8 cellular contexts compared by ENCODE assay signal in genomic region chr11:124740277-124740882, GRCh38. TPM values are rescaled to one million over a fixed set of nuclear protein-coding genes. Genes with fewer than 3 reads are reported as not detected.
DNase-seq lines count a peak whose midpoint lies in the region; ATAC-seq and TF ChIP-seq lines count a peak whose summit lies in the region.

No MANE protein-coding gene starts in this region.

- peaks cover 2% of the 10 kb centered on the region for H3K36me3 Mint-ChIP-seq in activated T-helper 1 cell treated with anti-CD3 and anti-CD28 coated beads, Interleukin-12 subunit alpha, Interleukin-12 subunit beta, Interleukin-2, Interleukin-4 antibody, amounts not matched to agents 30 ng/mL and 10 ng/mL and 1 ng/mL, durations not matched to agents 14 hours and 24 hours and 36 hours (ENCODE audit: low read depth)

- H3K27ac Mint-ChIP-seq in activated T-helper 1 cell treated with anti-CD3 and anti-CD28 coated beads, Interleukin-12 subunit alpha, Interleukin-12 subunit beta, Interleukin-2, Interleukin-4 antibody, amounts not matched to agents 30 ng/mL and 10 ng/mL and 1 ng/mL, durations not matched to agents 14 hours and 24 hours and 36 hours, result peak overlapping the region; percentile 54

- DNase-seq in SIG-M5 treated with dmso at 0.1 percent for 504 hours (lab: John Stamatoyannopoulos, UW; ENCODE audit: unreplicated experiment) (peak; percentile 59), SIG-M5 (lab: John Stamatoyannopoulos, UW) (no peak), NT2/D1 (ENCODE audit: low read depth, low spot score) (no peak), cardiac muscle cell (ENCODE audit: low read depth in 1 of 2, low spot score in 1 of 2) (no peak), sigmoid colon (no peak), amniotic stem cell (lab: John Stamatoyannopoulos, UW) (no peak)
- DNase-seq in activated T-helper 1 cell treated with anti-CD3 and anti-CD28 coated beads, Interleukin-12 subunit alpha, Interleukin-12 subunit beta, Interleukin-2, Interleukin-4 antibody, amounts not matched to agents 30 ng/mL and 10 ng/mL and 1 ng/mL, durations not matched to agents 14 hours and 24 hours and 36 hours (ENCODE audit: low spot score), result peak; percentile 30

- H3K9me3 ChIP-seq in NT2/D1 (ENCODE audit: insufficient read depth, low read length), result no peaks in the 10 kb centered on the region
- no peaks in the 10 kb centered on the region for H3K9me3 ChIP-seq in cardiac muscle cell (ENCODE audit: low read depth)
- no peaks in the 10 kb centered on the region for H3K9me3 ChIP-seq in sigmoid colon

- H3K27ac ChIP-seq in cardiac muscle cell (no peak overlapping the region), sigmoid colon (peak overlapping the region in 1 of 4 donors; percentile 41)

- H3K27me3 Mint-ChIP-seq in activated T-helper 1 cell treated with anti-CD3 and anti-CD28 coated beads, Interleukin-12 subunit alpha, Interleukin-12 subunit beta, Interleukin-2, Interleukin-4 antibody, amounts not matched to agents 30 ng/mL and 10 ng/mL and 1 ng/mL, durations not matched to agents 14 hours and 24 hours and 36 hours (ENCODE audit: insufficient read depth), result peaks cover 39% of the 10 kb centered on the region

- H3K9ac ChIP-seq in NT2/D1 (ENCODE audit: insufficient read length, low read depth), result peak overlapping the region; percentile 62

- H3K4me1 ChIP-seq in NT2/D1 (ENCODE audit: insufficient read depth, insufficient read length) (peaks cover 5% of the 10 kb centered on the region), cardiac muscle cell (ENCODE audit: low read depth) (peaks cover under 1% of the 10 kb centered on the region), sigmoid colon (peaks cover 0 to 19% (median 18%) of the 10 kb centered on the region in 4 donors)

- H3K27me3 ChIP-seq in NT2/D1 (ENCODE audit: insufficient read depth, insufficient read length) (peaks cover 85% of the 10 kb centered on the region), cardiac muscle cell (peaks cover 95% of the 10 kb centered on the region), sigmoid colon (peaks cover 17 to 69% (median 44%) of the 10 kb centered on the region in 3 donors)

- TF ChIP-seq CTCF in cardiac muscle cell (IDR thresholded peaks at IDR 0.05; ENCODE audit: low read depth, low read length), result peak; percentile 49
- TF ChIP-seq CTCF in sigmoid colon (IDR thresholded peaks at IDR 0.05), result peak in 2 of 4 experiments; percentile 7 to 17

- ATAC-seq in HG02981 (IDR thresholded peaks at IDR 0.05; ENCODE audit: unreplicated experiment), result peak; percentile 47

- TF ChIP-seq EP300 in sigmoid colon (IDR thresholded peaks at IDR 0.05), result no peak

- no peak for TF ChIP-seq POLR2A in sigmoid colon (IDR thresholded peaks at IDR 0.05)

- intact Hi-C loops in activated T-helper 1 cell treated with anti-CD3 and anti-CD28 coated beads, Interleukin-12 subunit alpha, Interleukin-12 subunit beta, Interleukin-2, Interleukin-4 antibody, amounts not matched to agents 30 ng/mL and 10 ng/mL and 1 ng/mL, durations not matched to agents 14 hours and 24 hours and 36 hours (cut with micrococcal nuclease), result loop anchor here (1.0 to 10.0 kb wide), 4 partner anchors 23 to 1676 kb away; partner anchors contain the start of genes HSPA8, SIAE and SPA17
- intact Hi-C loops in sigmoid colon (cut with DNase I), result no loop called here

- H3K4me1 Mint-ChIP-seq in activated T-helper 1 cell treated with anti-CD3 and anti-CD28 coated beads, Interleukin-12 subunit alpha, Interleukin-12 subunit beta, Interleukin-2, Interleukin-4 antibody, amounts not matched to agents 30 ng/mL and 10 ng/mL and 1 ng/mL, durations not matched to agents 14 hours and 24 hours and 36 hours (ENCODE audit: low read depth), result peaks cover 25% of the 10 kb centered on the region

- WGBS in sigmoid colon, 2 donors, result 2% methylated on average over 37 of the region's 37 CpGs

- no peaks in the 10 kb centered on the region for H3K9me3 Mint-ChIP-seq in activated T-helper 1 cell treated with anti-CD3 and anti-CD28 coated beads, Interleukin-12 subunit alpha, Interleukin-12 subunit beta, Interleukin-2, Interleukin-4 antibody, amounts not matched to agents 30 ng/mL and 10 ng/mL and 1 ng/mL, durations not matched to agents 14 hours and 24 hours and 36 hours

- H3K36me3 ChIP-seq in NT2/D1 (ENCODE audit: insufficient read depth, insufficient read length, low read length), result no peaks in the 10 kb centered on the region
- no peaks in the 10 kb centered on the region for H3K36me3 ChIP-seq in cardiac muscle cell
- H3K36me3 ChIP-seq in sigmoid colon, result no peaks in the 10 kb centered on the region

- H3K4me3 ChIP-seq in NT2/D1 (ENCODE audit: insufficient read length, low read depth) (peak overlapping the region; percentile 62), cardiac muscle cell (peak overlapping the region; percentile 36), sigmoid colon (peak overlapping the region; percentile 31 to 59 (median 52))

- H3K4me3 Mint-ChIP-seq in activated T-helper 1 cell treated with anti-CD3 and anti-CD28 coated beads, Interleukin-12 subunit alpha, Interleukin-12 subunit beta, Interleukin-2, Interleukin-4 antibody, amounts not matched to agents 30 ng/mL and 10 ng/mL and 1 ng/mL, durations not matched to agents 14 hours and 24 hours and 36 hours, result peak overlapping the region; percentile 85

RNA-seq across cellular contexts. Expression of gene NRGN, which starts 0.6 kb away (rescaled TPM):
- 3.9 and 6.1 TPM in 2 replicates for total RNA-seq in activated T-helper 1 cell treated with anti-CD3 and anti-CD28 coated beads, Interleukin-12 subunit alpha, Interleukin-12 subunit beta, Interleukin-2, Interleukin-4 antibody, amounts not matched to agents 30 ng/mL and 10 ng/mL and 1 ng/mL, durations not matched to agents 14 hours and 24 hours and 36 hours
- total RNA-seq in cardiac muscle cell (1.1 and 2.1 TPM in 2 replicates), sigmoid colon (1 to 10 TPM in 2 of 4 donors, under 1 TPM in 1, not detected in 1; 0.95 to 1.3 (median 1.1) TPM)
- polyA plus RNA-seq in cardiac muscle cell (1.1 and 3.5 TPM in 2 replicates), sigmoid colon (1 to 10 TPM in 2 of 3 donors, not detected in 1; 1.8 to 7.4 TPM)

RNA-seq across cellular contexts. Expression of gene VSIG2, which starts 11.7 kb away (rescaled TPM):
- not detected in 2 replicates for total RNA-seq in activated T-helper 1 cell treated with anti-CD3 and anti-CD28 coated beads, Interleukin-12 subunit alpha, Interleukin-12 subunit beta, Interleukin-2, Interleukin-4 antibody, amounts not matched to agents 30 ng/mL and 10 ng/mL and 1 ng/mL, durations not matched to agents 14 hours and 24 hours and 36 hours
- total RNA-seq in cardiac muscle cell (not detected in 2 replicates), sigmoid colon (1 to 10 TPM in 1 of 4 donors, under 1 TPM in 2, not detected in 1; 0.36 to 3.0 (median 0.49) TPM)
- polyA plus RNA-seq in cardiac muscle cell (not detected in 2 replicates), sigmoid colon (10 to 100 TPM; 54.6 to 79.3 (median 66.9) TPM)

RNA-seq across cellular contexts. Expression of gene ESAM, which starts 21.7 kb away (rescaled TPM):
- total RNA-seq in activated T-helper 1 cell treated with anti-CD3 and anti-CD28 coated beads, Interleukin-12 subunit alpha, Interleukin-12 subunit beta, Interleukin-2, Interleukin-4 antibody, amounts not matched to agents 30 ng/mL and 10 ng/mL and 1 ng/mL, durations not matched to agents 14 hours and 24 hours and 36 hours, result 0.52 and 0.64 TPM in 2 replicates
- 1.5 and 1.8 TPM in 2 replicates for total RNA-seq in cardiac muscle cell
- 3.3 and 4.9 TPM in 2 replicates for polyA plus RNA-seq in cardiac muscle cell
- total RNA-seq in sigmoid colon, result 1 to 10 TPM; 4.6 to 9.7 (median 7.6) TPM
- 10 to 100 TPM in 1 of 3 donors, 1 to 10 TPM in 2; 2.3 to 14.9 (median 3.6) TPM for polyA plus RNA-seq in sigmoid colon

RNA-seq across cellular contexts. Expression of gene MSANTD2, which starts 59.8 kb away (rescaled TPM):
- 8.9 and 9.7 TPM in 2 replicates for total RNA-seq in activated T-helper 1 cell treated with anti-CD3 and anti-CD28 coated beads, Interleukin-12 subunit alpha, Interleukin-12 subunit beta, Interleukin-2, Interleukin-4 antibody, amounts not matched to agents 30 ng/mL and 10 ng/mL and 1 ng/mL, durations not matched to agents 14 hours and 24 hours and 36 hours
- total RNA-seq in cardiac muscle cell (13.1 and 18.0 TPM in 2 replicates), sigmoid colon (10 to 100 TPM in 3 of 4 donors, 1 to 10 TPM in 1; 8.6 to 23.8 (median 16.0) TPM)
- polyA plus RNA-seq in cardiac muscle cell (7.8 and 10.9 TPM in 2 replicates), sigmoid colon (1 to 10 TPM; 1.6 to 5.2 (median 1.8) TPM)

Comparison
In these comparisons a context has a peak if more than half of its experiments do, and no peak if none do; other contexts are left out.
1. DNase-seq: peak in SIG-M5 treated with dmso at 0.1 percent for 504 hours (single experiment) and activated T-helper 1 cell treated with anti-CD3 and anti-CD28 coated beads, Interleukin-12 subunit alpha, Interleukin-12 subunit beta, Interleukin-2, Interleukin-4 antibody, amounts not matched to agents 30 ng/mL and 10 ng/mL and 1 ng/mL, durations not matched to agents 14 hours and 24 hours and 36 hours (single experiment); none in SIG-M5 (single experiment), NT2/D1 (single experiment), cardiac muscle cell (0 of 2), sigmoid colon (single experiment) and amniotic stem cell (single experiment).
2. Peak in every context shown above with its lines, with median percentiles within 50 percentile points of each other: H3K4me3 ChIP-seq.